In the genomic region with DNA sequence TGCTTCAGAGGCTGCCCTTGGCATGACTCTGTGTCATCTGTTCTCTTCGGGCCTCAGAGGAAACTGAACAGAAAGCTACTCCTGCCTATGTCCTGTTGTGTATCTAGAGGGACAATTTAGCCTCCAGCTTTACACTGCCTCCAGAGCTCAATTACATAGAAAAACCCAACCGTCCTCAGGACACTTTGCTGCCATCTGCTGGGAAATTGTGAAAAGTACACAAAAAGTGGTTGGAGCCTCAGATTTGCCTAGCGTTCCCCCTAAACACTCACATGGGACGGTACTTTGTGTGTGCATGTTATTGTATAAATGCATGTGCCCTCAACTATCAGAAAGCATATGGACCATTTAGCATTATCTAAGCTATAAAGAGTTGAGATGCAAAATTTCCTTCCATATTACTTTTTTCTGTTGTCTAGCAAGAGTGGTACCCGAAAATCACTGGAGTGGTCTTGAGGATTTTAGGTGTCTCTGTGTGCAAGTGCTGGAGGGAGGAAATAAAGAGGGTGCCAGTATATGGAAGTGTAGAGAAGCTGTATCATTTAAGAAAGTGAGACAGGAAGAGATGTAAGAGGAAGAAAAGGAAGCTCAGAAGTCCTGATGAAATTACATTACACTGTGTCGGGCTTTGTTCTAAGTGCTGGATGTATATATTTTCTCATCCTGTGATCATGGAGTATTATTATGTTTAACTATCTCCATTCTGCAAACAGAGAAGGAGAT, we compare ENCODE assay signal across 8 cellular contexts. TPM values are rescaled to one million over a fixed set of nuclear protein-coding genes. Genes with fewer than 3 reads are reported as not detected.
DNase-seq lines count a peak whose midpoint lies in the region; ATAC-seq and TF ChIP-seq lines count a peak whose summit lies in the region.

No MANE protein-coding gene starts in this region.

- H3K4me3 ChIP-seq in HEK293 (ENCODE audit: low read depth, low read length) (no peak overlapping the region), SK-N-SH (ENCODE audit: low read depth in 2 of 2, low read length in 1 of 2) (no peak overlapping the region)

- H3K4me2 ChIP-seq in SK-N-SH = no peak overlapping the region

- H3K36me3 Mint-ChIP-seq in type B pancreatic cell = no peaks in the 10 kb centered on the region
- H3K36me3 Mint-ChIP-seq in activated T-helper 2 cell treated with anti-CD3 and anti-CD28 coated beads, Interferon-gamma antibody, Interleukin-2, Interleukin-4, amounts not matched to agents 10 μg/mL and 5 μg/mL and 100 μg/mL, durations not matched to agents 14 hours and 24 hours and 36 hours (ENCODE audit: low read depth) = no peaks in the 10 kb centered on the region

- TF ChIP-seq RAD21 in SK-N-SH (IDR thresholded peaks at IDR 0.05; ENCODE audit: low read length) = peak; percentile 45; the same call in 1 of the 2 replicates

- H3K9me2 ChIP-seq in SK-N-SH = no peaks in the 10 kb centered on the region

- H3K4me1 ChIP-seq in HEK293 (ENCODE audit: control insufficient read depth, insufficient read depth, low read length) = no peaks in the 10 kb centered on the region
- no peaks in the 10 kb centered on the region for H3K4me1 ChIP-seq in SK-N-SH (ENCODE audit: control insufficient read depth in 1 of 2, insufficient read depth in 2 of 2, low read depth in 1 of 2, low read length in 1 of 2)

- H4K20me1 ChIP-seq in SK-N-SH (ENCODE audit: insufficient read depth) = no peaks in the 10 kb centered on the region

- TF ChIP-seq CTCF in HEK293 (tag by site-specific recombination; IDR thresholded peaks at IDR 0.05) (peak; percentile 19; the same call in 1 of the 2 replicates), SK-N-SH (IDR thresholded peaks at IDR 0.05) (peak; percentile 58), type B pancreatic cell (conservative IDR thresholded peaks at IDR 0.05) (peak; percentile 72)

- H3F3A ChIP-seq in SK-N-SH (replicated peaks; ENCODE audit: insufficient read depth) = no peaks in the 10 kb centered on the region

- TF ChIP-seq EP300 in SK-N-SH (IDR thresholded peaks at IDR 0.05; ENCODE audit: borderline replicate concordance in 1 of 2, low read depth in 1 of 2, low read length in 1 of 2) = no peak

- no peak overlapping the region for H3K27ac Mint-ChIP-seq in type B pancreatic cell
- no peak overlapping the region for H3K27ac Mint-ChIP-seq in activated T-helper 2 cell treated with anti-CD3 and anti-CD28 coated beads, Interferon-gamma antibody, Interleukin-2, Interleukin-4, amounts not matched to agents 10 μg/mL and 5 μg/mL and 100 μg/mL, durations not matched to agents 14 hours and 24 hours and 36 hours

- no peaks in the 10 kb centered on the region for H3K9me3 Mint-ChIP-seq in type B pancreatic cell
- peaks cover 9% of the 10 kb centered on the region for H3K9me3 Mint-ChIP-seq in activated T-helper 2 cell treated with anti-CD3 and anti-CD28 coated beads, Interferon-gamma antibody, Interleukin-2, Interleukin-4, amounts not matched to agents 10 μg/mL and 5 μg/mL and 100 μg/mL, durations not matched to agents 14 hours and 24 hours and 36 hours

- ATAC-seq in left ventricle myocardium superior = peak; percentile 66
- no peak for ATAC-seq in activated CD4-positive, CD25-positive, alpha-beta regulatory T cell treated with anti-CD3 and anti-CD28 coated beads, Interleukin-2, amount 50 U/mL, for 24 hours

- H3K79me2 ChIP-seq in SK-N-SH (ENCODE audit: insufficient read depth) = no peaks in the 10 kb centered on the region

- no peak overlapping the region for H3K9ac ChIP-seq in SK-N-SH

- no peak overlapping the region for H2AFZ ChIP-seq in SK-N-SH (ENCODE audit: low read depth)

- H3K4me3 Mint-ChIP-seq in type B pancreatic cell = no peak overlapping the region
- no peak overlapping the region for H3K4me3 Mint-ChIP-seq in activated T-helper 2 cell treated with anti-CD3 and anti-CD28 coated beads, Interferon-gamma antibody, Interleukin-2, Interleukin-4, amounts not matched to agents 10 μg/mL and 5 μg/mL and 100 μg/mL, durations not matched to agents 14 hours and 24 hours and 36 hours (ENCODE audit: low read depth)

- CTCF ChIA-PET in HEK293 (lab: Yijun Ruan, JAX) (interaction anchor here (0.6 to 2.5 kb wide), 26 partner anchors 8 to 448 kb away, joined by 3 to 13 read pairs (median 3); a partner anchor contains a TSS), SK-N-SH (lab: Yijun Ruan, JAX) (interaction anchor here (0.7 to 2.5 kb wide), 11 partner anchors 11 to 429 kb away, joined by 3 to 13 read pairs (median 3); no protein-coding TSS in a partner anchor)

- H3K36me3 ChIP-seq in HEK293 (ENCODE audit: control insufficient read depth in 2 of 2, insufficient read depth in 1 of 2, low read length in 2 of 2) = no peaks in the 10 kb centered on the region
- no peaks in the 10 kb centered on the region for H3K36me3 ChIP-seq in SK-N-SH (replicated peaks in 1 of 2; ENCODE audit: control insufficient read depth in 1 of 2, insufficient read depth in 2 of 2, low read length in 1 of 2)

- intact Hi-C loops in left ventricle myocardium superior (cut with micrococcal nuclease) = no loop called here
- intact Hi-C loops in activated T-helper 2 cell treated with anti-CD3 and anti-CD28 coated beads, Interferon-gamma antibody, Interleukin-2, Interleukin-4, amounts not matched to agents 10 μg/mL and 5 μg/mL and 100 μg/mL, durations not matched to agents 14 hours and 24 hours and 36 hours (cut with micrococcal nuclease) = no loop called here

- no peaks in the 10 kb centered on the region for H3K4me1 Mint-ChIP-seq in type B pancreatic cell (ENCODE audit: unreplicated experiment)
- H3K4me1 Mint-ChIP-seq in activated T-helper 2 cell treated with anti-CD3 and anti-CD28 coated beads, Interferon-gamma antibody, Interleukin-2, Interleukin-4, amounts not matched to agents 10 μg/mL and 5 μg/mL and 100 μg/mL, durations not matched to agents 14 hours and 24 hours and 36 hours (ENCODE audit: low read depth) = no peaks in the 10 kb centered on the region

- H3K27me3 Mint-ChIP-seq in type B pancreatic cell = peaks cover 9% of the 10 kb centered on the region
- H3K27me3 Mint-ChIP-seq in activated T-helper 2 cell treated with anti-CD3 and anti-CD28 coated beads, Interferon-gamma antibody, Interleukin-2, Interleukin-4, amounts not matched to agents 10 μg/mL and 5 μg/mL and 100 μg/mL, durations not matched to agents 14 hours and 24 hours and 36 hours (ENCODE audit: low read depth) = peaks cover 3% of the 10 kb centered on the region

- H3K27me3 ChIP-seq in SK-N-SH (ENCODE audit: insufficient read depth) = no peaks in the 10 kb centered on the region; the same call in 1 of the 2 replicates

- POLR2A ChIA-PET in HEK293 (lab: Yijun Ruan, JAX) = no interaction called here
- POLR2A ChIA-PET in SK-N-SH (lab: Yijun Ruan, JAX) = no interaction called here

- H3K27ac ChIP-seq in HEK293 (ENCODE audit: extremely low read depth, low read depth, low read length) (no peak overlapping the region), SK-N-SH (ENCODE audit: low read depth in 2 of 2, low read length in 1 of 2) (no peak overlapping the region)

- DNase-seq in CD1c-positive myeloid dendritic cell (ENCODE audit: extremely low spot score) (peak; percentile 73), SK-N-SH (peak; percentile 2), left ventricle myocardium superior (no peak), type B pancreatic cell (ENCODE audit: extremely low spot score, unreplicated experiment) (no peak), T-helper 2 cell (no peak)
- no peak for DNase-seq in activated T-helper 2 cell treated with anti-CD3 and anti-CD28 coated beads, Interferon-gamma antibody, Interleukin-2, Interleukin-4, amounts not matched to agents 10 μg/mL and 5 μg/mL and 100 μg/mL, durations not matched to agents 14 hours and 24 hours and 36 hours (ENCODE audit: low spot score)

- 5% methylated on average over 6 of the region's 6 CpGs for WGBS in SK-N-SH (ENCODE audit: low lambda C conversion rate)

- no peaks in the 10 kb centered on the region for H3K9me3 ChIP-seq in HEK293 (ENCODE audit: control insufficient read depth, insufficient read depth, low read depth, low read length)
- H3K9me3 ChIP-seq in SK-N-SH = no peaks in the 10 kb centered on the region

TF ChIP-seq in HEK293, 187 proteins besides CTCF, POLR2A, EP300 and RAD21 (continues in another document):
- TF ChIP-seq ZNF610 (tag by site-specific recombination; IDR thresholded peaks at IDR 0.05; ENCODE audit: borderline replicate concordance) (no peak), ZFHX2 (tag by site-specific recombination; conservative IDR thresholded peaks at IDR 0.05) (no peak), ZNF10 (tag by site-specific recombination; IDR thresholded peaks at IDR 0.05) (no peak), ZBTB48 (tag by site-specific recombination; IDR thresholded peaks at IDR 0.05) (no peak), ZBTB1 (tag by site-specific recombination; IDR thresholded peaks at IDR 0.05) (no peak)

TF ChIP-seq in SK-N-SH, 30 proteins besides CTCF, POLR2A, EP300 and RAD21 (continues in another document):
- TF ChIP-seq CHD2 (IDR thresholded peaks at IDR 0.05; ENCODE audit: low read length, partially characterized antibody) (no peak), FOSL2 (IDR thresholded peaks at IDR 0.05; ENCODE audit: borderline replicate concordance, low read depth) (no peak), TAF1 (IDR thresholded peaks at IDR 0.05; ENCODE audit: borderline replicate concordance, low read depth, low read length) (no peak), SMC3 (IDR thresholded peaks at IDR 0.05; ENCODE audit: low read depth, low read length) (peak; percentile 28; the same call in 1 of the 2 replicates)
- TF ChIP-seq, protein P1, sequence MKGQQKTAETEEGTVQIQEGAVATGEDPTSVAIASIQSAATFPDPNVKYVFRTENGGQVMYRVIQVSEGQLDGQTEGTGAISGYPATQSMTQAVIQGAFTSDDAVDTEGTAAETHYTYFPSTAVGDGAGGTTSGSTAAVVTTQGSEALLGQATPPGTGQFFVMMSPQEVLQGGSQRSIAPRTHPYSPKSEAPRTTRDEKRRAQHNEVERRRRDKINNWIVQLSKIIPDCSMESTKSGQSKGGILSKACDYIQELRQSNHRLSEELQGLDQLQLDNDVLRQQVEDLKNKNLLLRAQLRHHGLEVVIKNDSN (IDR thresholded peaks at IDR 0.05; ENCODE audit: borderline replicate concordance, low read depth) = no peak

RNA-seq across cellular contexts. Expression of a gene that starts 8.7 kb away (rescaled TPM):
- polyA plus RNA-seq in SK-N-SH (2012; rRNA removed) = not detected in 2 replicates
- polyA plus RNA-seq in SK-N-SH (2012; cell fraction: cytosol; rRNA removed) = not detected in 2 replicates
- 0.06 TPM in 1 of 2 replicates, not detected in the other for polyA plus RNA-seq in SK-N-SH (2012; cell fraction: nucleus; rRNA removed)
- total RNA-seq in left ventricle myocardium superior (0.79 TPM), type B pancreatic cell (ENCODE audit: low replicate concordance) (0.33 TPM in 1 of 2 replicates, not detected in the other)
- total RNA-seq in activated T-helper 2 cell treated with anti-CD3 and anti-CD28 coated beads, Interferon-gamma antibody, Interleukin-2, Interleukin-4, amounts not matched to agents 10 μg/mL and 5 μg/mL and 100 μg/mL, durations not matched to agents 14 hours and 24 hours and 36 hours = not detected in 2 replicates

RNA-seq across cellular contexts. Expression of a gene that starts 28.8 kb away (rescaled TPM):
- polyA plus RNA-seq in SK-N-SH (2012; rRNA removed) = not detected in 2 replicates
- not detected in 2 replicates for polyA plus RNA-seq in SK-N-SH (2012; cell fraction: cytosol; rRNA removed)
- not detected in 2 replicates for polyA plus RNA-seq in SK-N-SH (2012; cell fraction: nucleus; rRNA removed)
- total RNA-seq in left ventricle myocardium superior = 13.4 TPM
- total RNA-seq in type B pancreatic cell (ENCODE audit: low replicate concordance) = not detected in 2 replicates
- not detected in 2 replicates for total RNA-seq in activated T-helper 2 cell treated with anti-CD3 and anti-CD28 coated beads, Interferon-gamma antibody, Interleukin-2, Interleukin-4, amounts not matched to agents 10 μg/mL and 5 μg/mL and 100 μg/mL, durations not matched to agents 14 hours and 24 hours and 36 hours

Comparison
In these comparisons a context has a peak if more than half of its experiments do, and no peak if none do; other contexts are left out.
1. DNase-seq: peak in CD1c-positive myeloid dendritic cell (single experiment) and SK-N-SH (single experiment); none in left ventricle myocardium superior (single experiment), type B pancreatic cell (single experiment), activated T-helper 2 cell treated with anti-CD3 and anti-CD28 coated beads, Interferon-gamma antibody, Interleukin-2, Interleukin-4, amounts not matched to agents 10 μg/mL and 5 μg/mL and 100 μg/mL, durations not matched to agents 14 hours and 24 hours and 36 hours (single experiment) and T-helper 2 cell (0 of 5).
2. CTCF ChIP-seq: peak in every context shown above with its lines; median percentile 72 in type B pancreatic cell; 58 in SK-N-SH; 19 in HEK293.
3. RNA of a gene that starts 28.8 kb away (total RNA-seq): 13.4 TPM in left ventricle myocardium superior (single experiment); not detected in type B pancreatic cell and not detected in activated T-helper 2 cell treated with anti-CD3 and anti-CD28 coated beads, Interferon-gamma antibody, Interleukin-2, Interleukin-4, amounts not matched to agents 10 μg/mL and 5 μg/mL and 100 μg/mL, durations not matched to agents 14 hours and 24 hours and 36 hours; every median in the first group is over 10 times any median in the second.